Comparison of ENCODE assay signal across 14 cellular contexts in the genomic region with DNA sequence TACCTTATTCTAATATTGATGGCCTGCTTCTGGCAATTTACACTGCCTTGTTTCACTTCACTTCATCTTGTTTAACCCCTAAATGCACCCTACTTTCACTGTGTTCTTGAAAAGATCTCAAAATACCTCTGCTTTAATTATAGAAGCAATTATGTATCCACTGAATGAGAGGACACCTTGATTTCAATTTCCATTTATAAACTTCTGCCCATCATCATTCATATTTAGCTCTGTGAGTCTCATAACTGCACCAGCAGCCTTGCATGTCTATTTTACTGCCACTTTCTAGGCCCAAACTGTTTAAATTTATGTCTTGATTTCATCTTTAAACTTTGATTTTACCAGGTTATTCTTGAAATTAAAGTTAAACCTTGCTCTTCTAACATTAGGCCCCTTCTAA. TPM values are rescaled to one million over a fixed set of nuclear protein-coding genes. Genes with fewer than 3 reads are reported as not detected.
DNase-seq lines count a peak whose midpoint lies in the region; ATAC-seq, FAIRE-seq and TF ChIP-seq lines count a peak whose summit lies in the region.
"Had no signal": no experiment of that assay in that cellular context is flagged by ENCODE, and none has a peak within 500 bp of the region (broad histone marks: within the 10 kb centered on the region; RNA-seq: fewer than 3 reads in every experiment).

No MANE protein-coding gene starts in this region.

- H4K20me1 ChIP-seq in PC-9 (ENCODE audit: insufficient read depth) (peaks cover 45% of the 10 kb centered on the region), endothelial cell of umbilical vein (replicated peaks; ENCODE audit: control insufficient read depth, extremely low read depth, insufficient read depth, low read length) (no peaks in the 10 kb centered on the region)

- H3K4me1 ChIP-seq in PC-9 (replicated peaks; ENCODE audit: insufficient read depth) (no peaks in the 10 kb centered on the region), endothelial cell of umbilical vein (ENCODE audit: control insufficient read depth, extremely low read depth, insufficient read depth, low read length) (no peaks in the 10 kb centered on the region)
- H3K4me1 ChIP-seq: uterus had no signal

- H3K4me2 ChIP-seq in PC-9 (no peak overlapping the region), endothelial cell of umbilical vein (ENCODE audit: insufficient read depth, low read length) (no peak overlapping the region)

- H3K9me2 ChIP-seq in PC-9 (ENCODE audit: insufficient read depth): no peaks in the 10 kb centered on the region

- CTCF ChIA-PET in activated CD4-positive, alpha-beta T cell treated with anti-CD3 and anti-CD28 coated beads for 36 hours (lab: Charles Lee): interaction anchor here (0.6 to 1.4 kb wide), 3 partner anchors 23 to 138 kb away, joined by 3 to 5 read pairs (median 3); no protein-coding TSS in a partner anchor
- CTCF ChIA-PET in PC-9 (lab: Charles Lee) (no interaction called here), endothelial cell of umbilical vein (lab: Charles Lee) (interaction anchor here (1.5 kb wide), 1 partner anchor 8 kb away, joined by 7 read pairs; no protein-coding TSS in a partner anchor)

- BruUV-seq in PC-9 (replicated peaks; lab: Mats Ljungman, UMichigan) (no TSS peak), endothelial cell of umbilical vein (replicated peaks; lab: Mats Ljungman, UMichigan) (no TSS peak)

- H3K27ac ChIP-seq in PC-9: 0 out of 2 replicates have a peak overlapping the region, but pooled peaks have one; percentile 12
- H3K27ac ChIP-seq in endothelial cell of umbilical vein (ENCODE audit: insufficient read depth, low read depth, low read length): no peak overlapping the region

- dilution Hi-C loops in endothelial cell of umbilical vein (cut with MboI; ENCODE audit: extremely low pct_ligation_motif_present, low sequenced_read_pairs): no loop called here

- H3K4me3 Mint-ChIP-seq in activated CD4-positive, alpha-beta T cell treated with anti-CD3 and anti-CD28 coated beads for 36 hours: no peak overlapping the region
- H3K4me3 Mint-ChIP-seq in progenitor cell of endocrine pancreas (ENCODE audit: low read depth): peak overlapping the region; percentile 15

- H3K36me3 Mint-ChIP-seq in activated CD4-positive, alpha-beta T cell treated with anti-CD3 and anti-CD28 coated beads for 36 hours (ENCODE audit: low read depth): peaks cover 42% of the 10 kb centered on the region
- peaks cover 18% of the 10 kb centered on the region for H3K36me3 Mint-ChIP-seq in progenitor cell of endocrine pancreas (ENCODE audit: insufficient read depth)

- no peak for DNase-seq in activated CD4-positive, alpha-beta T cell treated with anti-CD3 and anti-CD28 coated beads for 36 hours
- DNase-seq in activated CD4-positive, alpha-beta T cell treated with anti-CD3 and anti-CD28 coated beads, Interleukin-2, amount 50 U/mL, for 1 hour: no peak
- DNase-seq in PC-9 (no peak), endothelial cell of umbilical vein (ENCODE audit: low read depth, low spot score) (no peak), progenitor cell of endocrine pancreas (ENCODE audit: low spot score, unreplicated experiment) (no peak), NOMO-1 treated with DMSO at 0.1 percent for 48 hours (lab: John Stamatoyannopoulos, UW; ENCODE audit: unreplicated experiment) (no peak), HTR-8/SVneo (ENCODE audit: insufficient read length, low spot score) (no peak)
- DNase-seq: activated CD4-positive, alpha-beta T cell treated with anti-CD3 and anti-CD28 coated beads for 4 hours; kidney; SHP77 treated with DMSO at 0.1 percent for 48 hours; uterus had no signal

- H3K4me3 ChIP-seq in PC-9 (no peak overlapping the region), endothelial cell of umbilical vein (replicated peaks in 1 of 3; ENCODE audit: insufficient read depth in 1 of 3, low read depth in 1 of 3, low read length in 3 of 3) (no peak overlapping the region)
- H3K4me3 ChIP-seq: K562, uterus had no signal

- H3K36me3 ChIP-seq in PC-9 (ENCODE audit: low read depth): peaks cover 20% of the 10 kb centered on the region; the same call in 1 of the 2 replicates
- H3K36me3 ChIP-seq in endothelial cell of umbilical vein (ENCODE audit: control insufficient read depth in 2 of 2, extremely low read depth in 1 of 2, insufficient read depth in 2 of 2, low read length in 2 of 2): peaks cover 0 to 10% of the 10 kb centered on the region in 2 experiments
- H3K36me3 ChIP-seq: uterus had no signal

- H3K27ac Mint-ChIP-seq in activated CD4-positive, alpha-beta T cell treated with anti-CD3 and anti-CD28 coated beads for 36 hours: peak overlapping the region; percentile 28
- peak overlapping the region; percentile 27 for H3K27ac Mint-ChIP-seq in progenitor cell of endocrine pancreas

- peaks cover 68% of the 10 kb centered on the region for H3K79me2 ChIP-seq in PC-9 (ENCODE audit: low read depth)
- H3K79me2 ChIP-seq in endothelial cell of umbilical vein (ENCODE audit: control insufficient read depth, insufficient read depth, low read length): peaks cover 23% of the 10 kb centered on the region

- no peaks in the 10 kb centered on the region for H3K9me1 ChIP-seq in endothelial cell of umbilical vein (replicated peaks; ENCODE audit: control insufficient read depth, extremely low read depth, insufficient read depth, low read length)

- no peak overlapping the region for H2AFZ ChIP-seq in PC-9
- no peak overlapping the region for H2AFZ ChIP-seq in endothelial cell of umbilical vein (ENCODE audit: low read depth, low read length)

- H3K9me3 ChIP-seq in PC-9 (ENCODE audit: insufficient read depth, low read depth) (no peaks in the 10 kb centered on the region), endothelial cell of umbilical vein (replicated peaks; ENCODE audit: control insufficient read depth, insufficient read depth, low read length) (no peaks in the 10 kb centered on the region)
- H3K9me3 ChIP-seq: uterus had no signal

- no peak for ATAC-seq in activated CD4-positive, alpha-beta T cell treated with anti-CD3 and anti-CD28 coated beads for 36 hours
- no peak for ATAC-seq in GM18519 (IDR thresholded peaks at IDR 0.05; ENCODE audit: low FRiP score, unreplicated experiment)

- intact Hi-C loops in activated CD4-positive, alpha-beta T cell treated with anti-CD3 and anti-CD28 coated beads for 36 hours (cut with DNase I, micrococcal nuclease): no loop called here
- intact Hi-C loops in PC-9 (cut with micrococcal nuclease; ENCODE audit: unreplicated experiment) (no loop called here), endothelial cell of umbilical vein (cut with micrococcal nuclease) (no loop called here)

- FAIRE-seq in endothelial cell of umbilical vein (lab: Jason Lieb, UNC) (peak; percentile 28), HTR-8/SVneo (lab: Jason Lieb, UNC) (no peak)
- FAIRE-seq: A204.1, kidney had no signal

- H3K27me3 Mint-ChIP-seq in activated CD4-positive, alpha-beta T cell treated with anti-CD3 and anti-CD28 coated beads for 36 hours: no peaks in the 10 kb centered on the region
- H3K27me3 Mint-ChIP-seq in progenitor cell of endocrine pancreas: no peaks in the 10 kb centered on the region

- H3K27me3 ChIP-seq in PC-9 (ENCODE audit: insufficient read depth, low read depth) (no peaks in the 10 kb centered on the region), endothelial cell of umbilical vein (ENCODE audit: control insufficient read depth in 2 of 2, insufficient read depth in 2 of 2, low read length in 2 of 2) (no peaks in the 10 kb centered on the region)
- H3K27me3 ChIP-seq: uterus had no signal

- TF ChIP-seq CTCF in PC-9 (conservative IDR thresholded peaks at IDR 0.05) (no peak), endothelial cell of umbilical vein (IDR thresholded peaks at IDR 0.05; ENCODE audit: extremely low read depth in 1 of 2, insufficient read depth in 1 of 2, low read depth in 1 of 2, low read length in 2 of 2) (no peak), progenitor cell of endocrine pancreas (IDR thresholded peaks at IDR 0.05; ENCODE audit: unreplicated experiment) (no peak)

- H3K4me1 Mint-ChIP-seq in activated CD4-positive, alpha-beta T cell treated with anti-CD3 and anti-CD28 coated beads for 36 hours: peaks cover 43% of the 10 kb centered on the region
- peaks cover 24% of the 10 kb centered on the region for H3K4me1 Mint-ChIP-seq in progenitor cell of endocrine pancreas (ENCODE audit: low read depth)

- no peak for TF ChIP-seq POLR2A in endothelial cell of umbilical vein (IDR thresholded peaks at IDR 0.05; ENCODE audit: low read depth, low read length)

- H3F3A ChIP-seq in PC-9 (ENCODE audit: insufficient read depth, low read depth): peaks cover 61% of the 10 kb centered on the region

- no peaks in the 10 kb centered on the region for H3K9me3 Mint-ChIP-seq in activated CD4-positive, alpha-beta T cell treated with anti-CD3 and anti-CD28 coated beads for 36 hours (ENCODE audit: low read depth)
- H3K9me3 Mint-ChIP-seq in progenitor cell of endocrine pancreas (ENCODE audit: low read depth): no peaks in the 10 kb centered on the region

- POLR2A ChIA-PET in activated CD4-positive, alpha-beta T cell treated with anti-CD3 and anti-CD28 coated beads for 36 hours (lab: Charles Lee): interaction anchor here (0.7 kb wide), 1 partner anchor 636 kb away, joined by 6 read pairs; no protein-coding TSS in a partner anchor
- POLR2A ChIA-PET in PC-9 (lab: Charles Lee; ENCODE audit: unreplicated experiment) (no interaction called here), endothelial cell of umbilical vein (lab: Charles Lee) (no interaction called here)

- H3K9ac ChIP-seq in endothelial cell of umbilical vein (replicated peaks; ENCODE audit: extremely low read depth, insufficient read depth, low read length): no peak overlapping the region

RNA-seq across cellular contexts. Expression of gene DNAAF2, which starts 7.1 kb away (rescaled TPM):
- total RNA-seq in activated CD4-positive, alpha-beta T cell treated with anti-CD3 and anti-CD28 coated beads for 36 hours: 1 to 10 TPM; 7.8 to 9.2 TPM
- total RNA-seq in PC-9 (2021): 8.2 and 9.5 TPM in 2 replicates
- 5.7 and 6.4 TPM in 2 replicates for total RNA-seq in endothelial cell of umbilical vein
- 3.0 and 3.1 TPM in 2 replicates for polyA plus RNA-seq in endothelial cell of umbilical vein
- polyA plus RNA-seq in endothelial cell of umbilical vein (2011; cell fraction: cytosol; rRNA removed): 4.5 and 4.9 TPM in 2 replicates
- polyA plus RNA-seq in endothelial cell of umbilical vein (2011; cell fraction: nucleus; rRNA removed): 2.0 and 2.4 TPM in 2 replicates
- 4.1 and 5.4 TPM in 2 replicates for polyA plus RNA-seq in endothelial cell of umbilical vein (2012)
- 1.2 and 1.5 TPM in 2 replicates for polyA minus RNA-seq in endothelial cell of umbilical vein
- polyA minus RNA-seq in endothelial cell of umbilical vein (2011; cell fraction: cytosol; rRNA and poly(A)+ RNA removed): 5.4 TPM
- 1.2 and 3.5 TPM in 2 replicates for polyA minus RNA-seq in endothelial cell of umbilical vein (2011; cell fraction: nucleus; rRNA and poly(A)+ RNA removed)
- 18.9 and 20.5 TPM in 2 replicates for total RNA-seq in progenitor cell of endocrine pancreas

RNA-seq across cellular contexts. Expression of gene MGAT2, which starts 21.6 kb away (rescaled TPM):
- total RNA-seq in activated CD4-positive, alpha-beta T cell treated with anti-CD3 and anti-CD28 coated beads for 36 hours: 10 to 100 TPM; 23.8 to 32.2 TPM
- 18.9 and 22.0 TPM in 2 replicates for total RNA-seq in PC-9 (2021)
- 68.1 and 72.6 TPM in 2 replicates for total RNA-seq in endothelial cell of umbilical vein
- polyA plus RNA-seq in endothelial cell of umbilical vein: 34.5 and 36.4 TPM in 2 replicates
- polyA plus RNA-seq in endothelial cell of umbilical vein (2011; cell fraction: cytosol; rRNA removed): 30.2 and 37.4 TPM in 2 replicates
- 14.1 and 18.4 TPM in 2 replicates for polyA plus RNA-seq in endothelial cell of umbilical vein (2011; cell fraction: nucleus; rRNA removed)
- 18.4 and 23.0 TPM in 2 replicates for polyA plus RNA-seq in endothelial cell of umbilical vein (2012)
- polyA minus RNA-seq in endothelial cell of umbilical vein: 37.4 and 40.6 TPM in 2 replicates
- 19.3 TPM for polyA minus RNA-seq in endothelial cell of umbilical vein (2011; cell fraction: cytosol; rRNA and poly(A)+ RNA removed)
- 15.7 and 17.6 TPM in 2 replicates for polyA minus RNA-seq in endothelial cell of umbilical vein (2011; cell fraction: nucleus; rRNA and poly(A)+ RNA removed)
- 21.4 and 24.7 TPM in 2 replicates for total RNA-seq in progenitor cell of endocrine pancreas

RNA-seq across cellular contexts. Expression of gene RPL36AL, which starts 21.7 kb away (rescaled TPM):
- total RNA-seq in activated CD4-positive, alpha-beta T cell treated with anti-CD3 and anti-CD28 coated beads for 36 hours: 100 to 1,000 TPM; 272 to 309 TPM
- total RNA-seq in PC-9 (2021) (120 and 151 TPM in 2 replicates), endothelial cell of umbilical vein (251 and 260 TPM in 2 replicates), progenitor cell of endocrine pancreas (149 and 157 TPM in 2 replicates)
- 116 and 174 TPM in 2 replicates for polyA plus RNA-seq in endothelial cell of umbilical vein
- 257 and 274 TPM in 2 replicates for polyA plus RNA-seq in endothelial cell of umbilical vein (2011; cell fraction: cytosol; rRNA removed)
- 78.3 and 111 TPM in 2 replicates for polyA plus RNA-seq in endothelial cell of umbilical vein (2011; cell fraction: nucleus; rRNA removed)
- 427 and 571 TPM in 2 replicates for polyA plus RNA-seq in endothelial cell of umbilical vein (2012)
- 58.1 and 72.5 TPM in 2 replicates for polyA minus RNA-seq in endothelial cell of umbilical vein
- 48.3 TPM for polyA minus RNA-seq in endothelial cell of umbilical vein (2011; cell fraction: cytosol; rRNA and poly(A)+ RNA removed)
- polyA minus RNA-seq in endothelial cell of umbilical vein (2011; cell fraction: nucleus; rRNA and poly(A)+ RNA removed): 11.5 and 16.9 TPM in 2 replicates

RNA-seq across cellular contexts. Expression of gene LRR1, which starts 43.4 kb away (rescaled TPM):
- 10 to 100 TPM; 37.3 to 47.9 TPM for total RNA-seq in activated CD4-positive, alpha-beta T cell treated with anti-CD3 and anti-CD28 coated beads for 36 hours
- total RNA-seq in PC-9 (2021) (16.1 and 19.0 TPM in 2 replicates), endothelial cell of umbilical vein (30.1 and 30.9 TPM in 2 replicates), progenitor cell of endocrine pancreas (15.6 and 16.4 TPM in 2 replicates)
- 11.4 and 17.7 TPM in 2 replicates for polyA plus RNA-seq in endothelial cell of umbilical vein
- polyA plus RNA-seq in endothelial cell of umbilical vein (2011; cell fraction: cytosol; rRNA removed): 19.5 and 20.3 TPM in 2 replicates
- 9.7 and 15.5 TPM in 2 replicates for polyA plus RNA-seq in endothelial cell of umbilical vein (2011; cell fraction: nucleus; rRNA removed)
- polyA plus RNA-seq in endothelial cell of umbilical vein (2012): 14.1 and 24.0 TPM in 2 replicates
- polyA minus RNA-seq in endothelial cell of umbilical vein: 9.0 and 9.2 TPM in 2 replicates
- polyA minus RNA-seq in endothelial cell of umbilical vein (2011; cell fraction: cytosol; rRNA and poly(A)+ RNA removed): 19.5 TPM
- polyA minus RNA-seq in endothelial cell of umbilical vein (2011; cell fraction: nucleus; rRNA and poly(A)+ RNA removed): 6.1 and 9.1 TPM in 2 replicates

RNA-seq across cellular contexts. Expression of gene POLE2, which starts 45.9 kb away (rescaled TPM):
- total RNA-seq in activated CD4-positive, alpha-beta T cell treated with anti-CD3 and anti-CD28 coated beads for 36 hours: 10 to 100 TPM; 43.0 to 46.5 TPM
- total RNA-seq in PC-9 (2021) (10.2 and 11.5 TPM in 2 replicates), endothelial cell of umbilical vein (16.4 and 18.3 TPM in 2 replicates), progenitor cell of endocrine pancreas (12.9 and 14.9 TPM in 2 replicates)
- 9.1 and 12.5 TPM in 2 replicates for polyA plus RNA-seq in endothelial cell of umbilical vein
- 13.4 and 16.1 TPM in 2 replicates for polyA plus RNA-seq in endothelial cell of umbilical vein (2011; cell fraction: cytosol; rRNA removed)
- 23.0 and 24.0 TPM in 2 replicates for polyA plus RNA-seq in endothelial cell of umbilical vein (2011; cell fraction: nucleus; rRNA removed)
- 7.3 and 14.7 TPM in 2 replicates for polyA plus RNA-seq in endothelial cell of umbilical vein (2012)
- 10.7 and 11.1 TPM in 2 replicates for polyA minus RNA-seq in endothelial cell of umbilical vein
- polyA minus RNA-seq in endothelial cell of umbilical vein (2011; cell fraction: cytosol; rRNA and poly(A)+ RNA removed): 7.7 TPM
- 13.5 and 18.6 TPM in 2 replicates for polyA minus RNA-seq in endothelial cell of umbilical vein (2011; cell fraction: nucleus; rRNA and poly(A)+ RNA removed)
